Comparison of ENCODE assay signal across 8 cellular contexts in the genomic region with DNA sequence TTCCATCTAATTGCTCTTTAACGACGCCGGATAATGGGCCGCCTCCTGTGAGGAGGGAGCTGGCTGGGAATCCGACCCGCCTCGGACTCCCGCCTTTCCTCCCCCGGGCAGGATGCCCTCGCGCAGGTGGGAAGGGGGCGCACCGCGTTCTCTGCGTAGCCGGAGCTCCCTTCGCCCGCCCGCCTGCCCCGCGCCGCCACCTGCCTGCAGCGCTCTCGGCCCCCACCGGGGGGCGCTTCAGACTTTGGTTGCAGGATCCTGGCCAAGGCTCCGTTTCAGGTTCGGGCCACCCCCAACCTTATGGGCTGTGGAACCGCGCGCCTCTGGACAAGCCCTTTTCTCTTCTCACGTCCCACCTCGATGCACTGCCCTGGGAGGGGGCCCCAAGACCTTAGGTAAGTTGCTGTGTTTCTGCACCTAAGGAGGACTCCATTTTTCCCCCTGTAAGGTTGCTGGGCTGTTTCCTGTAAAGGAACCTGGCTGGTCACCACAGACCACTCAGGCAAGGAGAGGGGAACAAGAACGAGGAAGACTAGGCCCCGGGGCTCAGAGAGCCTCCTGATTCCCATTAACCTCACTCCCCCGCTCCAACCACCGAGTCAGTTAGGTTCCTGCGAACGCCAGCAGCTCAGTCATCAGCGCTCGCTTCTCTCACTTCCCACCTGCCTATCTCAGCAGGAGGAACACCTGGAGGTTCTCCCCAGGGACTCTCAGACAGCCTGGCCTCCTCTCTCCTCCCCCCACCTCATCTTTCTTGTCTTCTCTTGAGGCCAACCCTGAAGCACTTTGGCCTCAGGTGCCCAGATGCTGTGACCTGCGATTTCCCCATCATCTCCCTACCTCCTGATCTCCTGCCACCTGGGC. TPM values are rescaled to one million over a fixed set of nuclear protein-coding genes. Genes with fewer than 3 reads are reported as not detected.
DNase-seq lines count a peak whose midpoint lies in the region; ATAC-seq and TF ChIP-seq lines count a peak whose summit lies in the region.

No MANE protein-coding gene starts in this region.

- H3K27me3 ChIP-seq in A673 (replicated peaks; ENCODE audit: insufficient read depth, low read depth, low read length, poor library complexity) (no peaks in the 10 kb centered on the region), Loucy (ENCODE audit: insufficient read depth, low read length, poor library complexity, severe bottlenecking) (no peaks in the 10 kb centered on the region)

- H3K4me1 ChIP-seq in A673 (ENCODE audit: insufficient read depth, low read length, poor library complexity, severe bottlenecking) (peaks cover 24% of the 10 kb centered on the region), Loucy (ENCODE audit: insufficient read depth, low read length, poor library complexity, severe bottlenecking) (peaks cover 15% of the 10 kb centered on the region)

- no peak overlapping the region for H2AFZ ChIP-seq in Loucy (ENCODE audit: low read length)

- no peaks in the 10 kb centered on the region for H3K9me2 ChIP-seq in Loucy (replicated peaks; ENCODE audit: low read depth, low read length)

- H3K79me2 ChIP-seq in Loucy (ENCODE audit: insufficient read depth, low read length): peaks cover 30% of the 10 kb centered on the region; the same call in 1 of the 2 replicates

- H3K36me3 Mint-ChIP-seq in T-helper 2 cell treated with Interferon-gamma antibody and Interleukin-4, amounts not matched to agents 5 μg/mL and 100 μg/mL, for 36 hours (ENCODE audit: low read depth): peaks cover 5% of the 10 kb centered on the region

- intact Hi-C loops in A673 (cut with micrococcal nuclease; ENCODE audit: unreplicated experiment): no loop called here

- no peaks in the 10 kb centered on the region for H3K36me3 ChIP-seq in A673 (ENCODE audit: insufficient read depth, low read length, poor library complexity, severe bottlenecking)
- no peaks in the 10 kb centered on the region for H3K36me3 ChIP-seq in Loucy (ENCODE audit: insufficient read depth, low read length)

- H3K9me3 Mint-ChIP-seq in T-helper 2 cell treated with Interferon-gamma antibody and Interleukin-4, amounts not matched to agents 5 μg/mL and 100 μg/mL, for 36 hours: no peaks in the 10 kb centered on the region

- POLR2A ChIA-PET in A673 (lab: Charles Lee; ENCODE audit: low non-redundant PET): no interaction called here

- TF ChIP-seq CTCF in A673 (conservative IDR thresholded peaks at IDR 0.05; ENCODE audit: low read depth, low read length) (peak; percentile 95), Loucy (conservative IDR thresholded peaks at IDR 0.05; ENCODE audit: low read length) (peak; percentile 78)

- H3F3A ChIP-seq in Loucy (ENCODE audit: low read depth): no peaks in the 10 kb centered on the region

- DNase-seq in A673 (ENCODE audit: low spot score) (peak; percentile 75), astrocyte of the hippocampus (ENCODE audit: low read depth, low spot score) (peak; percentile 86), iPS-NIHi11 (ENCODE audit: low spot score) (peak; percentile 90), GM19240 (ENCODE audit: insufficient read length, low spot score) (no peak)
- DNase-seq in T-helper 2 cell treated with Interferon-gamma antibody and Interleukin-4, amounts not matched to agents 5 μg/mL and 100 μg/mL, for 36 hours (ENCODE audit: low spot score): peak; percentile 73
- DNase-seq in stimulated activated CD4-positive, alpha-beta T cell treated with anti-CD3 and anti-CD28 coated beads, Interleukin-1b, Interleukin-23, amount 100 ng/mL, for 1 hour (ENCODE audit: low read depth in 2 of 2): peak; percentile 50 to 75

- CTCF ChIA-PET in A673 (lab: Charles Lee): interaction anchor here (0.5 to 2.5 kb wide), 20 partner anchors 8 to 304 kb away, joined by 3 to 18 read pairs (median 6); a partner anchor contains a TSS

- no TSS peak for BruUV-seq in A673 (replicated peaks; lab: Mats Ljungman, UMichigan)

- H3K4me1 Mint-ChIP-seq in T-helper 2 cell treated with Interferon-gamma antibody and Interleukin-4, amounts not matched to agents 5 μg/mL and 100 μg/mL, for 36 hours (ENCODE audit: low read depth): peaks cover 14% of the 10 kb centered on the region

- H4K20me1 ChIP-seq in Loucy (ENCODE audit: insufficient read depth, low read length, poor library complexity, severe bottlenecking): peaks cover 7% of the 10 kb centered on the region

- H3K9me3 ChIP-seq in A673 (ENCODE audit: low read depth, low read length, poor library complexity, severe bottlenecking) (no peaks in the 10 kb centered on the region), Loucy (ENCODE audit: insufficient read depth, low read depth, low read length) (no peaks in the 10 kb centered on the region)

- H3K4me3 ChIP-seq in A673 (ENCODE audit: low read depth, low read length, poor library complexity, severe bottlenecking) (peak overlapping the region; percentile 29), Loucy (ENCODE audit: low read length, poor library complexity, severe bottlenecking) (no peak overlapping the region)

- H3K4me3 Mint-ChIP-seq in T-helper 2 cell treated with Interferon-gamma antibody and Interleukin-4, amounts not matched to agents 5 μg/mL and 100 μg/mL, for 36 hours: peak overlapping the region; percentile 54

- H3K27ac Mint-ChIP-seq in T-helper 2 cell treated with Interferon-gamma antibody and Interleukin-4, amounts not matched to agents 5 μg/mL and 100 μg/mL, for 36 hours: no peak overlapping the region

- no peak overlapping the region for H3K27ac ChIP-seq in A673 (ENCODE audit: low read depth, low read length, poor library complexity, severe bottlenecking)

- ATAC-seq in GM19023 (IDR thresholded peaks at IDR 0.05; ENCODE audit: unreplicated experiment): peak; percentile 69

- no peak overlapping the region for H3K4me2 ChIP-seq in Loucy (ENCODE audit: low read depth, low read length, poor library complexity, severe bottlenecking)

- H3K27me3 Mint-ChIP-seq in T-helper 2 cell treated with Interferon-gamma antibody and Interleukin-4, amounts not matched to agents 5 μg/mL and 100 μg/mL, for 36 hours (ENCODE audit: low read depth): peaks cover 54% of the 10 kb centered on the region

- H3K9ac ChIP-seq in Loucy (ENCODE audit: low read depth, low read length, poor library complexity, severe bottlenecking): no peak overlapping the region

RNA-seq across cellular contexts. Expression of a gene that starts 11.4 kb away (rescaled TPM):
- 12.5 and 19.2 TPM in 2 replicates for total RNA-seq in A673 (2021)

RNA-seq across cellular contexts. Expression of a gene that starts 19.4 kb away (rescaled TPM):
- 15.5 and 16.9 TPM in 2 replicates for total RNA-seq in A673 (2021)

RNA-seq across cellular contexts. Expression of a gene that starts 19.5 kb away (rescaled TPM):
- total RNA-seq in A673 (2021): 0.26 and 0.30 TPM in 2 replicates

RNA-seq across cellular contexts. Expression of a gene that starts 50.8 kb away (rescaled TPM):
- 49.1 and 59.9 TPM in 2 replicates for total RNA-seq in A673 (2021)
